In the genomic region with DNA sequence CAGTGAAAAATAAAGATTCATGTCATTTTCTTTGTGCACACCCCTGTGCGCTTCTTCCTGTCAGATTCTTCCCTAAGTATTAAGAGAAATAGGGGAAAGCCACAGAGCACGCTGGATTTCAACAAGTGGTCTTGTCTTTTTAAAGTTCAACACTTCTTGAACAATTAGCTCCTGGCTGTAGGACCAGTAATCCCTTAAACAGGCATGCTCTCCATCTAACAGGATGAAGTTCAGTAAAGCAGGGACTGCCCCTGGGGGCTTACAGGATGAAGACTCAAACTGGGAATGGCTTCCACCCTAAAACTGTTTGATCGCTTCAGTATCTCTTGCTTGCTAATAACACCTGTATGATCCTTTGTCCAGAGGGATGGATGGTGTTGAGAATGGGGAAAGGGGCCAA, we compare ENCODE assay signal across 18 cellular contexts. TPM values are rescaled to one million over a fixed set of nuclear protein-coding genes. Genes with fewer than 3 reads are reported as not detected.
DNase-seq lines count a peak whose midpoint lies in the region; ATAC-seq lines count a peak whose summit lies in the region.
"Had no signal": no experiment of that assay in that cellular context is flagged by ENCODE, and none has a peak within 500 bp of the region (broad histone marks: within the 10 kb centered on the region; RNA-seq: fewer than 3 reads in every experiment).

No MANE protein-coding gene starts in this region.

- DNase-seq in activated naive CD4-positive, alpha-beta T cell treated with anti-CD3 and anti-CD28 coated beads, Interleukin-2, amount 50 U/mL, for 72 hours (ENCODE audit: low spot score in 2 of 2) = no peak
- DNase-seq in activated naive CD4-positive, alpha-beta T cell treated with Interleukin-2 at 50 U/mL for 16 hours = no peak
- DNase-seq in NCI-H82 (lab: John Stamatoyannopoulos, UW) (peak; percentile 79), Kasumi-1 (lab: John Stamatoyannopoulos, UW) (no peak), NK-92 (lab: John Stamatoyannopoulos, UW; ENCODE audit: unreplicated experiment) (no peak)
- DNase-seq in central memory CD8-positive, alpha-beta T cell (ENCODE audit: low spot score in 2 of 2) = no peak
- DNase-seq: activated CD4-positive, alpha-beta T cell treated with anti-CD3 and anti-CD28 coated beads, Interleukin-2, amount 10 ng/mL, durations not matched to agents 7 days and 5 days; activated T-cell treated with anti-CD3 and anti-CD28 coated beads, Interleukin-2, amount 50 U/mL, for 4 hours; central memory CD4-positive, alpha-beta T cell; hypothalamus; kidney; naive B cell; NCI-H187 treated with DMSO at 0.1 percent for 48 hours; NCI-H345; NK-92 treated with Interleukin-12 subunit alpha and Interleukin-12 subunit beta, amount 100 ng/mL, for 24 hours; SK-N-SH; stimulated activated CD4-positive, alpha-beta T cell treated with anti-CD3 and anti-CD28 coated beads, Interleukin-4, amount 100 ng/mL, for 24 hours had no signal

- H3K27me3 Mint-ChIP-seq in central memory CD8-positive, alpha-beta T cell = no peaks in the 10 kb centered on the region
- H3K27me3 Mint-ChIP-seq in stimulated activated memory B cell treated with anti-CD40 and anti-IgM and Interleukin-4, amounts not matched to agents 10 μg/mL and 1 μg/mL and 100 μg/mL, for 72 hours = no peaks in the 10 kb centered on the region
- H3K27me3 Mint-ChIP-seq: activated CD4-positive, alpha-beta T cell treated with anti-CD3 and anti-CD28 coated beads, Interleukin-2, amount 10 ng/mL, durations not matched to agents 7 days and 5 days; naive B cell had no signal

- H3K4me3 Mint-ChIP-seq in central memory CD8-positive, alpha-beta T cell = no peak overlapping the region
- no peak overlapping the region for H3K4me3 Mint-ChIP-seq in stimulated activated memory B cell treated with anti-CD40 and anti-IgM and Interleukin-4, amounts not matched to agents 10 μg/mL and 1 μg/mL and 100 μg/mL, for 72 hours
- H3K4me3 Mint-ChIP-seq: activated CD4-positive, alpha-beta T cell treated with anti-CD3 and anti-CD28 coated beads, Interleukin-2, amount 10 ng/mL, durations not matched to agents 7 days and 5 days; activated T-cell treated with anti-CD3 and anti-CD28 coated beads, Interleukin-2, amount 50 U/mL, for 4 hours had no signal

- ATAC-seq in activated naive CD4-positive, alpha-beta T cell treated with anti-CD3 and anti-CD28 coated beads, Interleukin-2, amount 50 U/mL, for 72 hours = no peak
- ATAC-seq in central memory CD8-positive, alpha-beta T cell (replicated peaks; ENCODE audit: extremely low read depth, poor library complexity, severe bottlenecking) = no peak
- ATAC-seq in stimulated activated memory B cell treated with anti-CD40 and anti-IgM and Interleukin-4, amounts not matched to agents 10 μg/mL and 1 μg/mL and 100 μg/mL, for 72 hours = no peak
- ATAC-seq: activated T-cell treated with anti-CD3 and anti-CD28 coated beads, Interleukin-2, amount 50 U/mL, for 4 hours had no signal

- peaks cover 24% of the 10 kb centered on the region for H3K4me1 Mint-ChIP-seq in central memory CD8-positive, alpha-beta T cell
- H3K4me1 Mint-ChIP-seq in stimulated activated memory B cell treated with anti-CD40 and anti-IgM and Interleukin-4, amounts not matched to agents 10 μg/mL and 1 μg/mL and 100 μg/mL, for 72 hours = peaks cover 22% of the 10 kb centered on the region

- peak overlapping the region; percentile 18 to 28 for H3K27ac Mint-ChIP-seq in activated naive CD4-positive, alpha-beta T cell treated with anti-CD3 and anti-CD28 coated beads, Interleukin-2, amount 50 U/mL, for 72 hours
- peak overlapping the region; percentile 62 for H3K27ac Mint-ChIP-seq in central memory CD8-positive, alpha-beta T cell (ENCODE audit: low read depth)
- peak overlapping the region; percentile 3 for H3K27ac Mint-ChIP-seq in stimulated activated memory B cell treated with anti-CD40 and anti-IgM and Interleukin-4, amounts not matched to agents 10 μg/mL and 1 μg/mL and 100 μg/mL, for 72 hours
- H3K27ac Mint-ChIP-seq: activated CD4-positive, alpha-beta T cell treated with anti-CD3 and anti-CD28 coated beads, Interleukin-2, amount 10 ng/mL, durations not matched to agents 7 days and 5 days had no signal

- H3K36me3 Mint-ChIP-seq in activated naive CD4-positive, alpha-beta T cell treated with anti-CD3 and anti-CD28 coated beads, Interleukin-2, amount 50 U/mL, for 72 hours = peaks cover 30 to 43% of the 10 kb centered on the region in 2 donors
- H3K36me3 Mint-ChIP-seq in central memory CD8-positive, alpha-beta T cell (ENCODE audit: insufficient read depth) = peaks cover 67% of the 10 kb centered on the region
- H3K36me3 Mint-ChIP-seq in stimulated activated memory B cell treated with anti-CD40 and anti-IgM and Interleukin-4, amounts not matched to agents 10 μg/mL and 1 μg/mL and 100 μg/mL, for 72 hours = peaks cover 71% of the 10 kb centered on the region

- H3K9me3 Mint-ChIP-seq in activated naive CD4-positive, alpha-beta T cell treated with anti-CD3 and anti-CD28 coated beads, Interleukin-2, amount 50 U/mL, for 72 hours = no peaks in the 10 kb centered on the region
- H3K9me3 Mint-ChIP-seq in central memory CD8-positive, alpha-beta T cell = no peaks in the 10 kb centered on the region
- no peaks in the 10 kb centered on the region for H3K9me3 Mint-ChIP-seq in stimulated activated memory B cell treated with anti-CD40 and anti-IgM and Interleukin-4, amounts not matched to agents 10 μg/mL and 1 μg/mL and 100 μg/mL, for 72 hours
- H3K9me3 Mint-ChIP-seq: activated CD4-positive, alpha-beta T cell treated with anti-CD3 and anti-CD28 coated beads, Interleukin-2, amount 10 ng/mL, durations not matched to agents 7 days and 5 days; activated T-cell treated with anti-CD3 and anti-CD28 coated beads, Interleukin-2, amount 50 U/mL, for 4 hours; naive B cell had no signal

RNA-seq across cellular contexts. Expression of a gene that starts 4.2 kb away (rescaled TPM):
- total RNA-seq in activated naive CD4-positive, alpha-beta T cell treated with anti-CD3 and anti-CD28 coated beads, Interleukin-2, amount 50 U/mL, for 72 hours = 100 to 1,000 TPM; 318 to 462 TPM

RNA-seq across cellular contexts. Expression of a gene that starts 31.1 kb away (rescaled TPM):
- total RNA-seq in activated naive CD4-positive, alpha-beta T cell treated with anti-CD3 and anti-CD28 coated beads, Interleukin-2, amount 50 U/mL, for 72 hours = not detected
- total RNA-seq: activated CD4-positive, alpha-beta T cell treated with anti-CD3 and anti-CD28 coated beads, Interleukin-2, amount 10 ng/mL, durations not matched to agents 7 days and 5 days had no signal

RNA-seq across cellular contexts. Expression of a gene that starts 55.7 kb away (rescaled TPM):
- 100 to 1,000 TPM in 1 of 2 donors, 10 to 100 TPM in 1; 89.5 to 104 TPM for total RNA-seq in activated naive CD4-positive, alpha-beta T cell treated with anti-CD3 and anti-CD28 coated beads, Interleukin-2, amount 50 U/mL, for 72 hours

RNA-seq across cellular contexts. Expression of a gene that starts 56.6 kb away (rescaled TPM):
- 10 to 100 TPM; 56.9 to 61.3 TPM for total RNA-seq in activated naive CD4-positive, alpha-beta T cell treated with anti-CD3 and anti-CD28 coated beads, Interleukin-2, amount 50 U/mL, for 72 hours

Comparison
In these comparisons a context has a peak if more than half of its experiments do, and no peak if none do; other contexts are left out.
1. H3K27ac Mint-ChIP-seq: peak in every context shown above with its lines; median percentile 62 in central memory CD8-positive, alpha-beta T cell; 23 in activated naive CD4-positive, alpha-beta T cell treated with anti-CD3 and anti-CD28 coated beads, Interleukin-2, amount 50 U/mL, for 72 hours; 3 in stimulated activated memory B cell treated with anti-CD40 and anti-IgM and Interleukin-4, amounts not matched to agents 10 μg/mL and 1 μg/mL and 100 μg/mL, for 72 hours.